ENCODE assay signal across 20 cellular contexts in the genomic region with DNA sequence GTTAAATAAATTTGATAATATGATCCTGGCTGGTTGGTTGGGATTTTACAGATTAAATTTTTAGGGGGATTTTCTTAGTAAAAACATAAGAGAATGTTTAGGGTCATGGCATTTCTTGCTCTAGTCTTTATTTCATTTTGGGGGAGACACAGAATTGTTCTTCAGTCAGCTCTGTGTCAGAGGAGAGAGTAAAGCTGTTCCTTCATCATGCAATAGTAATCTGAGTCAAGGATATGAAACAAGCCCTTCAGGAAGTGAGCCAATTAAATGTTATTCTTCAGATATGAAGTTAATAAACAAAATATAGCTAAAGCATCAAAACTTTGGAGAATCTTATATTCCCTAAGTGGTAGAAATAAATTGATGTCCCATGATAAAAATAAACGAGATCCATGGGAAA.
"Had no signal": no experiment of that assay in that cellular context is flagged by ENCODE, and none has a peak within 500 bp of the region (broad histone marks: within the 10 kb centered on the region; RNA-seq: fewer than 3 reads in every experiment).

No MANE protein-coding gene starts in this region.

- ATAC-seq: activated CD4-positive, CD25-positive, alpha-beta regulatory T cell treated with anti-CD3 and anti-CD28 coated beads, Interleukin-2, amount 50 U/mL, for 24 hours; activated T-cell treated with anti-CD3 and anti-CD28 coated beads, Interleukin-2, amount 50 U/mL, for 4 hours had no signal

- H3K4me3 ChIP-seq: left ventricle myocardium inferior, mucosa of descending colon, prostate gland, right atrium auricular region, tibial artery had no signal

- FAIRE-seq: frontal cortex had no signal

- DNase-seq: activated CD4-positive, alpha-beta T cell treated with anti-CD3 and anti-CD28 coated beads, Interleukin-2, amount 10 ng/mL, durations not matched to agents 7 days and 5 days; activated CD8-positive, alpha-beta memory T cell treated with anti-CD3 and anti-CD28 coated beads, Interleukin-2, amount 50 U/mL, for 4 hours; activated naive CD4-positive, alpha-beta T cell treated with anti-CD3 and anti-CD28 coated beads for 36 hours; activated T-cell treated with anti-CD3 and anti-CD28 coated beads, Interleukin-2, amount 50 U/mL, for 4 hours; effector memory CD4-positive, alpha-beta T cell; head of caudate nucleus; kidney glomerular epithelial cell; left ventricle myocardium inferior; naive B cell; stimulated activated CD4-positive, alpha-beta T cell treated with anti-CD3 and anti-CD28 coated beads, Interleukin-12 subunit alpha, Interleukin-12 subunit beta, amount 100 ng/mL, for 4 hours; stimulated activated CD4-positive, alpha-beta T cell treated with anti-CD3 and anti-CD28 coated beads, Interleukin-1b, Interleukin-23, amount 100 ng/mL, for 48 hours; stimulated activated CD8-positive, alpha-beta memory T cell treated with anti-CD3 and anti-CD28 coated beads, Interleukin-4, amount 100 ng/mL, for 48 hours; stimulated activated naive CD4-positive, alpha-beta T cell; tibial artery had no signal

- H3K27me3 ChIP-seq: brain microvascular endothelial cell, right atrium auricular region, tibial artery had no signal

- H3K36me3 ChIP-seq: brain microvascular endothelial cell, left ventricle myocardium inferior, prostate gland, right atrium auricular region, tibial artery had no signal

- H3K4me1 ChIP-seq: left ventricle myocardium inferior, prostate gland, right atrium auricular region had no signal

- H3K27ac ChIP-seq: brain microvascular endothelial cell, left ventricle myocardium inferior, prostate gland, right atrium auricular region, tibial artery had no signal

- H3K9me3 ChIP-seq: left ventricle myocardium inferior, mucosa of descending colon, prostate gland, right atrium auricular region, tibial artery had no signal
